In the genomic region with DNA sequence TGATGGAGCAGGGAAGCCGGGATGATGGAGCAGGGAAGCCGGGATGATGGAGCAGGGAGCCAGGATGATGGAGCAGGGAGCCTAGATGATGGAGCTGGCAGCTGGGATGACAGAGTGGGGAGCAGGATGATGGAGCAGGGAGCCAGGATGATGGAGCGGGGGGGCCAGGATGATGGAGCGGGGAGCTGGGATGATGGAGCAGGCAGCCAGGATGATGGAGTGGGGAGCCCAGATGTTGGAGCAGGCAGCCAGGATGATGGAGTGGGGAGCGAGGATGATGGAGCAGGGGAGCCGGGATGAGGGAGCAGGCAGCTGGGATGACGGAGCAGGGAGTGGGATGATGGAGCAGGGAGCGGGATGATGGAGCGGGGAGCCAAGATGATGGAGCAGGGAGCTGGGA, we compare ENCODE assay signal across 1 cellular context.
TF ChIP-seq lines count a peak whose summit lies in the region.

No MANE protein-coding gene starts in this region.

TF ChIP-seq in HCT116, 20 proteins besides CTCF, POLR2A, EP300 and RAD21:
- TF ChIP-seq SRF (IDR thresholded peaks at IDR 0.05; ENCODE audit: low read depth) (no peak), JUND (IDR thresholded peaks at IDR 0.05) (no peak), TCF7L2 (IDR thresholded peaks at IDR 0.05; ENCODE audit: borderline replicate concordance, extremely low read depth, insufficient read depth, insufficient read length) (no peak), SP1 (IDR thresholded peaks at IDR 0.05; ENCODE audit: low read depth) (no peak), POLR2AphosphoS5 (IDR thresholded peaks at IDR 0.05; ENCODE audit: low read depth, low read length) (no peak), ATF3 (IDR thresholded peaks at IDR 0.05) (no peak), ZNF274 (IDR thresholded peaks at IDR 0.05; ENCODE audit: low read depth, low read length) (no peak), ELF1 (IDR thresholded peaks at IDR 0.05; ENCODE audit: borderline replicate concordance, low read depth) (no peak), CBX3 (IDR thresholded peaks at IDR 0.05; ENCODE audit: low read depth) (no peak; the same call in 1 of the 2 replicates), YY1 (IDR thresholded peaks at IDR 0.05; ENCODE audit: extremely low read depth, insufficient replicate concordance, low read depth, low read length) (no peak), REST (IDR thresholded peaks at IDR 0.05; ENCODE audit: low read depth) (no peak), EGR1 (IDR thresholded peaks at IDR 0.05; ENCODE audit: low read depth) (no peak), EZH2 (IDR thresholded peaks at IDR 0.05) (no peak), EZH2phosphoT487 (IDR thresholded peaks at IDR 0.05; ENCODE audit: borderline replicate concordance) (no peak), SIN3A (IDR thresholded peaks at IDR 0.05; ENCODE audit: low read depth) (no peak), FOSL1 (IDR thresholded peaks at IDR 0.05; ENCODE audit: low read depth) (no peak), MAX (IDR thresholded peaks at IDR 0.05) (no peak), CEBPB (IDR thresholded peaks at IDR 0.05; ENCODE audit: low read depth) (no peak)
- TF ChIP-seq, protein P1, sequence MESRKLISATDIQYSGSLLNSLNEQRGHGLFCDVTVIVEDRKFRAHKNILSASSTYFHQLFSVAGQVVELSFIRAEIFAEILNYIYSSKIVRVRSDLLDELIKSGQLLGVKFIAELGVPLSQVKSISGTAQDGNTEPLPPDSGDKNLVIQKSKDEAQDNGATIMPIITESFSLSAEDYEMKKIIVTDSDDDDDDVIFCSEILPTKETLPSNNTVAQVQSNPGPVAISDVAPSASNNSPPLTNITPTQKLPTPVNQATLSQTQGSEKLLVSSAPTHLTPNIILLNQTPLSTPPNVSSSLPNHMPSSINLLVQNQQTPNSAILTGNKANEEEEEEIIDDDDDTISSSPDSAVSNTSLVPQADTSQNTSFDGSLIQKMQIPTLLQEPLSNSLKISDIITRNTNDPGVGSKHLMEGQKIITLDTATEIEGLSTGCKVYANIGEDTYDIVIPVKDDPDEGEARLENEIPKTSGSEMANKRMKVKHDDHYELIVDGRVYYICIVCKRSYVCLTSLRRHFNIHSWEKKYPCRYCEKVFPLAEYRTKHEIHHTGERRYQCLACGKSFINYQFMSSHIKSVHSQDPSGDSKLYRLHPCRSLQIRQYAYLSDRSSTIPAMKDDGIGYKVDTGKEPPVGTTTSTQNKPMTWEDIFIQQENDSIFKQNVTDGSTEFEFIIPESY (IDR thresholded peaks at IDR 0.05; ENCODE audit: extremely low read depth, insufficient replicate concordance, low read length): no peak
